Comparison of ENCODE assay signal across 22 cellular contexts in the genomic region with DNA sequence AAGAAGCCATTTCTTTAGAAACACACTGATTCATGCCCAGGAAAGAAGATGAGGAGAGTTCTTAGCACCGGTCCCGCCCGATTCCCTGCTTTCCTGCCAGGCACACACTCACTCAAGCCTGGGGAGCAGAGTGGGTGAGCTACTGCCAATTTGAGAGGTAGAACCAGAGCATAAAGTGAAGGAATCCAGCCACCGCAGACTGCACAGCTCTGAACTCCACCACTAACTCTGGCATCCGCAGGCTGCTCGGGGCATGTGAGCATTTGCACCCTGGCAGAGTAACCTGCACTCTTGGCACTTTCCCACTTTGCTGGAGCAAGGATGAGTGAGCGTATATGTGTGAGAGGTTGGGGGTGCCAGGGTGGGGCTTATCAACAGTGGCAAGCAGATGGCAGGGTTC. TPM values are rescaled to one million over a fixed set of nuclear protein-coding genes. Genes with fewer than 3 reads are reported as not detected.
DNase-seq lines count a peak whose midpoint lies in the region; TF ChIP-seq lines count a peak whose summit lies in the region.
"Had no signal": no experiment of that assay in that cellular context is flagged by ENCODE, and none has a peak within 500 bp of the region (broad histone marks: within the 10 kb centered on the region; RNA-seq: fewer than 3 reads in every experiment).

No MANE protein-coding gene starts in this region.

- H3K4me1 ChIP-seq in iPS-18a (ENCODE audit: control insufficient read depth, low read depth, low read length) = peaks cover 42% of the 10 kb centered on the region

- H3K9me3 Mint-ChIP-seq in type B pancreatic cell = no peaks in the 10 kb centered on the region
- H3K9me3 Mint-ChIP-seq in activated naive CD4-positive, alpha-beta T cell treated with anti-CD3 and anti-CD28 coated beads, Interleukin-2, amount 10 ng/mL, durations not matched to agents 7 days and 5 days = no peaks in the 10 kb centered on the region

- H3K36me3 ChIP-seq in WERI-Rb-1 (no peaks in the 10 kb centered on the region), iPS-18a (ENCODE audit: control insufficient read depth, low read depth, low read length) (no peaks in the 10 kb centered on the region)

- TF ChIP-seq CTCF in WERI-Rb-1 (IDR thresholded peaks at IDR 0.05; ENCODE audit: low read depth, low read length) = no peak
- TF ChIP-seq CTCF in type B pancreatic cell (conservative IDR thresholded peaks at IDR 0.05) = no peak

- no peaks in the 10 kb centered on the region for H3K36me3 Mint-ChIP-seq in type B pancreatic cell
- no peaks in the 10 kb centered on the region for H3K36me3 Mint-ChIP-seq in activated naive CD4-positive, alpha-beta T cell treated with anti-CD3 and anti-CD28 coated beads, Interleukin-2, amount 10 ng/mL, durations not matched to agents 7 days and 5 days
- H3K36me3 Mint-ChIP-seq: CD8-positive, alpha-beta memory T cell had no signal

- no peak overlapping the region for H3K27ac Mint-ChIP-seq in type B pancreatic cell
- H3K27ac Mint-ChIP-seq in activated naive CD4-positive, alpha-beta T cell treated with anti-CD3 and anti-CD28 coated beads, Interleukin-2, amount 10 ng/mL, durations not matched to agents 7 days and 5 days = no peak overlapping the region
- H3K27ac Mint-ChIP-seq: CD8-positive, alpha-beta memory T cell had no signal

- H3K4me3 ChIP-seq in WERI-Rb-1 (ENCODE audit: low read depth, low read length) = no peak overlapping the region
- H3K4me3 ChIP-seq in iPS-18a (ENCODE audit: low read length) = no peak overlapping the region

- H3K9ac ChIP-seq in iPS-18a (ENCODE audit: low read length) = no peak overlapping the region

- H3K9me3 ChIP-seq in WERI-Rb-1 (ENCODE audit: severe bottlenecking) = no peaks in the 10 kb centered on the region
- H3K9me3 ChIP-seq in iPS-18a (ENCODE audit: control insufficient read depth, low read depth, low read length) = no peaks in the 10 kb centered on the region

- H3K4me1 Mint-ChIP-seq in type B pancreatic cell (ENCODE audit: unreplicated experiment) = no peaks in the 10 kb centered on the region
- peaks cover 3% of the 10 kb centered on the region for H3K4me1 Mint-ChIP-seq in activated naive CD4-positive, alpha-beta T cell treated with anti-CD3 and anti-CD28 coated beads, Interleukin-2, amount 10 ng/mL, durations not matched to agents 7 days and 5 days

- H3K27me3 Mint-ChIP-seq in type B pancreatic cell = peaks cover 74% of the 10 kb centered on the region
- H3K27me3 Mint-ChIP-seq in activated naive CD4-positive, alpha-beta T cell treated with anti-CD3 and anti-CD28 coated beads, Interleukin-2, amount 10 ng/mL, durations not matched to agents 7 days and 5 days = peaks cover 78% of the 10 kb centered on the region

- H3K27ac ChIP-seq in WERI-Rb-1 = 0 out of 2 replicates have a peak overlapping the region, but pooled peaks have one; percentile 25
- H3K27ac ChIP-seq in iPS-18a (ENCODE audit: low read length) = peak overlapping the region; percentile 13
- H3K27ac ChIP-seq: HL-60 had no signal

- CTCF ChIA-PET in HEK293T (lab: Yijun Ruan, JAX) = no interaction called here
- CTCF ChIA-PET in activated naive CD4-positive, alpha-beta T cell treated with anti-CD3 and anti-CD28 coated beads, Interleukin-2, amount 10 ng/mL, durations not matched to agents 7 days and 5 days (lab: Charles Lee) = no interaction called here

- peak; percentile 3 for DNase-seq in HEK293T (ENCODE audit: extremely low spot score)
- no peak for DNase-seq in WERI-Rb-1
- DNase-seq in type B pancreatic cell (ENCODE audit: extremely low spot score, unreplicated experiment) = peak; percentile 43
- DNase-seq in HCEC 1CT = no peak
- DNase-seq in activated naive CD4-positive, alpha-beta T cell treated with anti-CD3 and anti-CD28 coated beads, Interleukin-2, amount 10 ng/mL, durations not matched to agents 7 days and 5 days = no peak
- DNase-seq in NCI-H2029 (lab: John Stamatoyannopoulos, UW) = no peak
- DNase-seq: C1 segment of cervical spinal cord; CD8-positive, alpha-beta memory T cell; DMS79; MM.1S; NCI-H1092; NCI-H1436 treated with DMSO at 0.1 percent for 48 hours; NCI-H2081 treated with DMSO at 0.1 percent for 48 hours; NCI-H510A; NCI-H774; RPMI8226; SHP77 treated with DMSO at 0.1 percent for 48 hours had no signal

- H3K27me3 ChIP-seq in WERI-Rb-1 (ENCODE audit: insufficient read depth, low read depth, severe bottlenecking) (no peaks in the 10 kb centered on the region), iPS-18a (ENCODE audit: control insufficient read depth, insufficient read depth, low read length) (peaks cover 6% of the 10 kb centered on the region)

- no peak overlapping the region for H3K4me3 Mint-ChIP-seq in type B pancreatic cell
- no peak overlapping the region for H3K4me3 Mint-ChIP-seq in activated naive CD4-positive, alpha-beta T cell treated with anti-CD3 and anti-CD28 coated beads, Interleukin-2, amount 10 ng/mL, durations not matched to agents 7 days and 5 days
- H3K4me3 Mint-ChIP-seq: CD8-positive, alpha-beta memory T cell had no signal

- POLR2A ChIA-PET in HEK293T (lab: Yijun Ruan, JAX) = no interaction called here

TF ChIP-seq in HEK293T, 16 proteins besides CTCF, POLR2A, EP300 and RAD21:
- TF ChIP-seq CTBP1 (IDR thresholded peaks at IDR 0.05; ENCODE audit: borderline replicate concordance) = no peak
- no peak for TF ChIP-seq ELF4 (IDR thresholded peaks at IDR 0.05)
- TF ChIP-seq LEF1 (IDR thresholded peaks at IDR 0.05; ENCODE audit: borderline replicate concordance) = no peak
- no peak for TF ChIP-seq SP1 (IDR thresholded peaks at IDR 0.05)
- TF ChIP-seq FOXK2 (IDR thresholded peaks at IDR 0.05) = no peak
- TF ChIP-seq FOXA1 (IDR thresholded peaks at IDR 0.05) = no peak
- no peak for TF ChIP-seq NFRKB (IDR thresholded peaks at IDR 0.05)
- no peak for TF ChIP-seq L3MBTL2 (conservative IDR thresholded peaks at IDR 0.05)
- TF ChIP-seq SUZ12 (IDR thresholded peaks at IDR 0.05) = no peak
- TF ChIP-seq HDGF (IDR thresholded peaks at IDR 0.05; ENCODE audit: borderline replicate concordance) = no peak

RNA-seq across cellular contexts. Expression of a gene that starts 4.0 kb away (rescaled TPM):
- 0.36 and 0.71 TPM in 2 replicates for total RNA-seq in type B pancreatic cell (ENCODE audit: low replicate concordance)
- total RNA-seq: A673; CD8-positive, alpha-beta memory T cell; H4; LHCN-M2 had no signal

Comparison
In these comparisons a context has a peak if more than half of its experiments do, and no peak if none do; other contexts are left out.
1. DNase-seq: peak in HEK293T (single experiment) and type B pancreatic cell (single experiment); none in WERI-Rb-1 (single experiment), HCEC 1CT (single experiment), activated naive CD4-positive, alpha-beta T cell treated with anti-CD3 and anti-CD28 coated beads, Interleukin-2, amount 10 ng/mL, durations not matched to agents 7 days and 5 days (single experiment) and NCI-H2029 (single experiment).